ENCODE assay signal across 12 cellular contexts in genomic region chr1:66954208-66954607, GRCh38. TPM values are rescaled to one million over a fixed set of nuclear protein-coding genes. Genes with fewer than 3 reads are reported as not detected.
DNase-seq lines count a peak whose midpoint lies in the region; ATAC-seq lines count a peak whose summit lies in the region.
"Had no signal": no experiment of that assay in that cellular context is flagged by ENCODE, and none has a peak within 500 bp of the region (broad histone marks: within the 10 kb centered on the region; RNA-seq: fewer than 3 reads in every experiment).

No MANE protein-coding gene starts in this region.

- H4K8ac ChIP-seq in mesendoderm (ENCODE audit: low read depth, low read length) = no peak overlapping the region

- H3K23ac ChIP-seq in mesendoderm (ENCODE audit: low read length) = no peak overlapping the region

- H3K79me2 ChIP-seq in mesendoderm (ENCODE audit: control insufficient read depth, insufficient read depth, low read length) = no peaks in the 10 kb centered on the region

- H3K18ac ChIP-seq in mesendoderm (ENCODE audit: low read length) = no peak overlapping the region

- H2AK5ac ChIP-seq in mesendoderm (ENCODE audit: low read length) = no peak overlapping the region

- no peaks in the 10 kb centered on the region for H3K27me3 Mint-ChIP-seq in effector memory CD8-positive, alpha-beta T cell
- H3K27me3 Mint-ChIP-seq in stimulated activated naive CD8-positive, alpha-beta T cell treated with anti-CD3 and anti-CD28 coated beads, Interleukin-15, amount 100 ng/mL, for 72 hours = no peaks in the 10 kb centered on the region

- peak; percentile 59 for ATAC-seq in GM18867 (IDR thresholded peaks at IDR 0.05; ENCODE audit: unreplicated experiment)
- peak; percentile 61 for ATAC-seq in GM21515 (IDR thresholded peaks at IDR 0.05; ENCODE audit: unreplicated experiment)
- ATAC-seq in HG03097 (IDR thresholded peaks at IDR 0.05; ENCODE audit: low FRiP score, unreplicated experiment) = peak; percentile 78
- no peak for ATAC-seq in effector memory CD8-positive, alpha-beta T cell (replicated peaks)
- ATAC-seq in stimulated activated naive CD8-positive, alpha-beta T cell treated with anti-CD3 and anti-CD28 coated beads, Interleukin-15, amount 100 ng/mL, for 72 hours = no peak
- ATAC-seq: left lobe of liver had no signal

- H3K4me1 Mint-ChIP-seq in effector memory CD8-positive, alpha-beta T cell (ENCODE audit: low read depth in 2 of 2) = peaks cover 24 to 35% of the 10 kb centered on the region in 2 donors
- H3K4me1 Mint-ChIP-seq in stimulated activated naive CD8-positive, alpha-beta T cell treated with anti-CD3 and anti-CD28 coated beads, Interleukin-15, amount 100 ng/mL, for 72 hours = peaks cover 18% of the 10 kb centered on the region

- no peak overlapping the region for H3K27ac ChIP-seq in mesendoderm (ENCODE audit: low read depth, low read length)
- H3K27ac ChIP-seq: esophagus muscularis mucosa, VCaP had no signal

- H2BK120ac ChIP-seq in mesendoderm (ENCODE audit: low read depth, low read length) = no peak overlapping the region

- H3K4me3 Mint-ChIP-seq in effector memory CD8-positive, alpha-beta T cell = no peak overlapping the region
- H3K4me3 Mint-ChIP-seq in stimulated activated naive CD8-positive, alpha-beta T cell treated with anti-CD3 and anti-CD28 coated beads, Interleukin-15, amount 100 ng/mL, for 72 hours = no peak overlapping the region

- H3K79me1 ChIP-seq in mesendoderm (ENCODE audit: low read length) = no peaks in the 10 kb centered on the region

- peaks cover 88% of the 10 kb centered on the region for H3K36me3 Mint-ChIP-seq in effector memory CD8-positive, alpha-beta T cell (ENCODE audit: insufficient read depth)

- H3K9ac ChIP-seq in mesendoderm (ENCODE audit: low read length) = no peak overlapping the region

- no peak overlapping the region for H4K5ac ChIP-seq in mesendoderm (ENCODE audit: low read length)

- no peak overlapping the region for H2BK5ac ChIP-seq in mesendoderm (ENCODE audit: low read length)

- H3K4me2 ChIP-seq in mesendoderm (ENCODE audit: low read length) = no peak overlapping the region

- no peaks in the 10 kb centered on the region for H3K36me3 ChIP-seq in mesendoderm (ENCODE audit: control insufficient read depth, insufficient read depth, low read length)

- no peaks in the 10 kb centered on the region for H3K9me3 Mint-ChIP-seq in effector memory CD8-positive, alpha-beta T cell
- no peaks in the 10 kb centered on the region for H3K9me3 Mint-ChIP-seq in stimulated activated naive CD8-positive, alpha-beta T cell treated with anti-CD3 and anti-CD28 coated beads, Interleukin-15, amount 100 ng/mL, for 72 hours

- DNase-seq in effector memory CD8-positive, alpha-beta T cell = no peak
- DNase-seq in putamen (ENCODE audit: low spot score) (no peak), mesendoderm (no peak)
- DNase-seq in stimulated activated naive CD8-positive, alpha-beta T cell treated with anti-CD3 and anti-CD28 coated beads, Interleukin-15, amount 100 ng/mL, for 72 hours = no peak
- DNase-seq: HCEC 1CT, NCI-H1092 had no signal

- no peaks in the 10 kb centered on the region for H3K4me1 ChIP-seq in mesendoderm (ENCODE audit: control insufficient read depth, low read depth, low read length)

- no peak overlapping the region for H3K4me3 ChIP-seq in mesendoderm (ENCODE audit: low read length)
- H3K4me3 ChIP-seq: esophagus muscularis mucosa had no signal

- no peak overlapping the region for H3K4ac ChIP-seq in mesendoderm (ENCODE audit: low read depth, low read length)

- no peaks in the 10 kb centered on the region for H3K27me3 ChIP-seq in mesendoderm (ENCODE audit: insufficient read depth, low read length, poor library complexity)
- H3K27me3 ChIP-seq: esophagus muscularis mucosa had no signal

- H3K27ac Mint-ChIP-seq in effector memory CD8-positive, alpha-beta T cell = peak overlapping the region; percentile 75 to 86
- H3K27ac Mint-ChIP-seq in stimulated activated naive CD8-positive, alpha-beta T cell treated with anti-CD3 and anti-CD28 coated beads, Interleukin-15, amount 100 ng/mL, for 72 hours = peak overlapping the region in 1 of 2 donors; percentile 81

- no peak overlapping the region for H3K56ac ChIP-seq in mesendoderm (ENCODE audit: low read length)

- H2BK15ac ChIP-seq in mesendoderm (replicated peaks; ENCODE audit: low read depth) = no peak overlapping the region

- WGBS in mesendoderm (ENCODE audit: extremely low coverage, insufficient coverage, low lambda C conversion rate) = no CpG with 5 or more reads among the region's 4 CpGs

RNA-seq across cellular contexts. Expression of gene MIER1, which starts 29.4 kb away (rescaled TPM):
- 15.1 TPM for polyA plus RNA-seq in mesendoderm (2013, experiment 1 of 2)
- 15.0 TPM for polyA plus RNA-seq in mesendoderm (2013, experiment 2 of 2)

RNA-seq across cellular contexts. Expression of gene DNAI4, which starts 29.6 kb away (rescaled TPM):
- polyA plus RNA-seq in mesendoderm (2013, experiment 1 of 2) = 0.34 TPM
- polyA plus RNA-seq in mesendoderm (2013, experiment 2 of 2) = 0.34 TPM

Comparison
In these comparisons a context has a peak if more than half of its experiments do, and no peak if none do; other contexts are left out.
1. ATAC-seq: peak in GM18867 (single experiment), GM21515 (single experiment) and HG03097 (single experiment); none in effector memory CD8-positive, alpha-beta T cell (single experiment) and stimulated activated naive CD8-positive, alpha-beta T cell treated with anti-CD3 and anti-CD28 coated beads, Interleukin-15, amount 100 ng/mL, for 72 hours (single experiment).